Comparison of ENCODE assay signal across 8 cellular contexts in genomic region chr6:109916759-109917158, GRCh38.
"Had no signal": no experiment of that assay in that cellular context is flagged by ENCODE, and none has a peak within 500 bp of the region (broad histone marks: within the 10 kb centered on the region; RNA-seq: fewer than 3 reads in every experiment).

No MANE protein-coding gene starts in this region.

- H2AFZ ChIP-seq: GM23248 had no signal

- H3K9me3 ChIP-seq: HAP-1 had no signal

- H3K36me3 ChIP-seq: HAP-1 had no signal

- H3K9ac ChIP-seq: GM23248 had no signal

- H3K4me3 ChIP-seq: GM23248, HAP-1 had no signal

- ATAC-seq: HCT116 had no signal

- H3K4me1 ChIP-seq: HAP-1 had no signal

- H3K27ac ChIP-seq: GM23248, HL-60 had no signal

- DNase-seq: GM23248, GOT3, H7, HFFc6, KG1 had no signal
